Comparison of ENCODE assay signal across 17 cellular contexts in the genomic region with DNA sequence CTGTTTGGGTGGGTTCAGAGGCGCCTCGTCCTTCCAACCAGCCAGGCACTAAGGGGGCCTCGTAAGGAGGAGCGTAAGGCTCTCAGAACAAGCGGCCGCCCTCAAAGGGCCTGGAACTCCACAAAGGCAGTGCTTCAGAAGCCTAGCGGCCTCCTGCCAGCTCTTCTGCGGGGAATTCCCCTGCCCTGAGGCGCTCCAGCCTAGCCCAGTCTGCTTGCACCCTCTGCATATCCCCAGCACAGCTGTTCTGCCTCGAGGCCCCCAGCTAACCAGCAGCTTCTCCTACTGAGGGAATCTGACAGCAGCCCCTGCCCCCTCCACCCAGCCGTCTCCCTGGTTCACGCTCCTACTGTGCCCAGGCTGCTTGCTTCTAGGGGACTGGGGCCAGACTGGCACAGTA.
DNase-seq lines count a peak whose midpoint lies in the region; ATAC-seq and TF ChIP-seq lines count a peak whose summit lies in the region.
"Had no signal": no experiment of that assay in that cellular context is flagged by ENCODE, and none has a peak within 500 bp of the region (broad histone marks: within the 10 kb centered on the region; RNA-seq: fewer than 3 reads in every experiment).

No MANE protein-coding gene starts in this region.

- H3K27me3 ChIP-seq in heart right ventricle (peaks cover 0 to 19% (median 6%) of the 10 kb centered on the region in 7 donors), neuron (ENCODE audit: insufficient read depth, low read length) (no peaks in the 10 kb centered on the region), aorta (ENCODE audit: control insufficient read depth in 1 of 2, insufficient read depth in 2 of 2, low read length in 1 of 2) (no peaks in the 10 kb centered on the region)

- peak; percentile 47 for ATAC-seq in Right ventricle myocardium inferior
- ATAC-seq in heart right ventricle: peak; percentile 20 to 71 (median 53)
- peak; percentile 61 for ATAC-seq in aorta (ENCODE audit: low FRiP score)
- no peak for ATAC-seq in HG03565 (IDR thresholded peaks at IDR 0.05; ENCODE audit: unreplicated experiment)
- ATAC-seq: activated CD4-positive, alpha-beta T cell treated with anti-CD3 and anti-CD28 coated beads for 36 hours; stimulated activated effector memory CD8-positive, alpha-beta T cell treated with anti-CD3 and anti-CD28 coated beads, Interleukin-12 subunit alpha, Interleukin-12 subunit beta, amount 100 ng/mL, for 72 hours had no signal

- peaks cover 0 to 12% (median 0%) of the 10 kb centered on the region in 11 donors for H3K9me3 ChIP-seq in heart right ventricle
- peaks cover 1% of the 10 kb centered on the region for H3K9me3 ChIP-seq in neuron (ENCODE audit: low read length)
- H3K9me3 ChIP-seq in aorta (ENCODE audit: control insufficient read depth, low read length): no peaks in the 10 kb centered on the region
- H3K9me3 ChIP-seq: HAP-1 had no signal

- TF ChIP-seq CTCF in heart right ventricle (IDR thresholded peaks at IDR 0.05): no peak

- 58 to 67% methylated on average over 12 of the region's 12 CpGs for WGBS in heart right ventricle, 2 donors
- WGBS in aorta, 2 donors: 60% methylated on average over 12 of the region's 12 CpGs

- peak overlapping the region; percentile 18 for H2AFZ ChIP-seq in neuron (ENCODE audit: low read depth, low read length)

- H3K4me1 ChIP-seq in heart right ventricle: peaks cover 0 to 9% (median 0%) of the 10 kb centered on the region in 9 donors
- H3K4me1 ChIP-seq in neuron (ENCODE audit: insufficient read depth, low read length): peaks cover 4% of the 10 kb centered on the region
- no peaks in the 10 kb centered on the region for H3K4me1 ChIP-seq in aorta (ENCODE audit: control insufficient read depth in 1 of 2, insufficient read depth in 2 of 2, low read length in 2 of 2)
- H3K4me1 ChIP-seq: HAP-1 had no signal

- intact Hi-C loops in Right ventricle myocardium inferior (cut with DNase I): no loop called here
- intact Hi-C loops in cardiac septum (cut with DNase I): no loop called here
- intact Hi-C loops in heart right ventricle (cut with DNase I): no loop called here
- intact Hi-C loops in aorta (cut with DNase I): no loop called here

- DNase-seq in Right ventricle myocardium inferior (ENCODE audit: missing footprints) (no peak), cardiac septum (ENCODE audit: low spot score) (no peak), heart right ventricle (peak in 1 of 2 donors; percentile 23), aorta (no peak), NCI-H1048 (lab: John Stamatoyannopoulos, UW) (no peak), NCI-H2029 treated with DMSO at 0.1 percent for 48 hours (lab: John Stamatoyannopoulos, UW) (no peak)
- DNase-seq: activated CD4-positive, alpha-beta T cell treated with anti-CD3 and anti-CD28 coated beads for 36 hours; activated T-cell treated with anti-CD3 and anti-CD28 coated beads, Interleukin-2, amount 50 U/mL, for 24 hours; GDM1; NCI-H526; stimulated activated CD4-positive, alpha-beta T cell treated with anti-CD3 and anti-CD28 coated beads, Interleukin-4, amount 100 ng/mL, for 4 hours; T-helper 2 cell had no signal

- peak overlapping the region in 1 of 10 donors; percentile 14 for H3K27ac ChIP-seq in heart right ventricle
- no peak overlapping the region for H3K27ac ChIP-seq in aorta (ENCODE audit: low read depth in 1 of 2, low read length in 2 of 2)
- H3K27ac ChIP-seq: 22Rv1 had no signal

- H3K4me3 ChIP-seq in heart right ventricle (peak overlapping the region in 6 of 10 donors; percentile 3 to 25 (median 6)), neuron (ENCODE audit: low read length) (no peak overlapping the region), aorta (ENCODE audit: low read length in 2 of 2) (no peak overlapping the region)
- H3K4me3 ChIP-seq: HAP-1 had no signal

- H3K36me3 ChIP-seq in heart right ventricle (no peaks in the 10 kb centered on the region), neuron (ENCODE audit: insufficient read depth, low read length) (no peaks in the 10 kb centered on the region), aorta (ENCODE audit: control insufficient read depth in 1 of 2, insufficient read depth in 2 of 2, low read length in 1 of 2) (no peaks in the 10 kb centered on the region)
- H3K36me3 ChIP-seq: HAP-1 had no signal

Comparison
In these comparisons a context has a peak if more than half of its experiments do, and no peak if none do; other contexts are left out.
1. H3K4me3 ChIP-seq: peak in heart right ventricle (6 of 10); none in neuron (single experiment) and aorta (0 of 2).